ENCODE assay signal across 20 cellular contexts in genomic region chr1:219726480-219727272, GRCh38.
DNase-seq lines count a peak whose midpoint lies in the region; ATAC-seq, FAIRE-seq and TF ChIP-seq lines count a peak whose summit lies in the region.
"Had no signal": no experiment of that assay in that cellular context is flagged by ENCODE, and none has a peak within 500 bp of the region (broad histone marks: within the 10 kb centered on the region; RNA-seq: fewer than 3 reads in every experiment).

No MANE protein-coding gene starts in this region.

- WGBS in HepG2 (ENCODE audit: low lambda C conversion rate) = 0% methylated on average over 1 of the region's 1 CpG
- 81% methylated on average over 1 of the region's 1 CpG for WGBS in right lobe of liver (ENCODE audit: insufficient coverage, low coverage, low lambda C conversion rate, missing lambda C conversion rate)

- CTCF ChIA-PET in HepG2 (lab: Yijun Ruan, JAX; ENCODE audit: low intra/inter-chr PET ratio, low total read pairs) = no interaction called here
- CTCF ChIA-PET in OCI-LY7 (lab: Charles Lee; ENCODE audit: unreplicated experiment) = no interaction called here

- BruUV-seq in HepG2 (replicated peaks; lab: Mats Ljungman, UMichigan) (no TSS peak), OCI-LY7 (replicated peaks; lab: Mats Ljungman, UMichigan) (no TSS peak)

- peaks cover 12 to 19% of the 10 kb centered on the region in 2 donors for H3K9me3 Mint-ChIP-seq in natural killer cell
- peaks cover 20% of the 10 kb centered on the region for H3K9me3 Mint-ChIP-seq in activated CD4-positive, alpha-beta T cell treated with anti-CD3 and anti-CD28 coated beads, Interleukin-2, amount 10 ng/mL, durations not matched to agents 24 days and 14 days

- intact Hi-C loops in HepG2 (cut with micrococcal nuclease; ENCODE audit: unreplicated experiment) (no loop called here), right lobe of liver (cut with DNase I) (no loop called here), OCI-LY7 (cut with micrococcal nuclease; ENCODE audit: unreplicated experiment) (no loop called here), natural killer cell (cut with micrococcal nuclease) (no loop called here)
- intact Hi-C loops in activated CD4-positive, alpha-beta T cell treated with anti-CD3 and anti-CD28 coated beads, Interleukin-2, amount 10 ng/mL, durations not matched to agents 24 days and 14 days (cut with micrococcal nuclease) = no loop called here

- H2AFZ ChIP-seq in HepG2 (ENCODE audit: low read length) (no peak overlapping the region), OCI-LY7 (ENCODE audit: low read length) (no peak overlapping the region)
- H2AFZ ChIP-seq: GM23248 had no signal

- no peak for TF ChIP-seq EP300 in HepG2 (IDR thresholded peaks at IDR 0.05; ENCODE audit: low read depth in 2 of 2, low read length in 2 of 2)
- no peak for TF ChIP-seq EP300 in HepG2 (CRISPR knock-in tag; IDR thresholded peaks at IDR 0.05; ENCODE audit: borderline replicate concordance)

- TF ChIP-seq RAD21 in HepG2 (CRISPR knock-in tag; IDR thresholded peaks at IDR 0.05) = no peak

- H3K9ac ChIP-seq in HepG2 (ENCODE audit: insufficient read depth, low read depth, low read length) (no peak overlapping the region), adipocyte (ENCODE audit: low read length) (no peak overlapping the region)
- H3K9ac ChIP-seq: GM23248 had no signal

- H3K79me2 ChIP-seq in HepG2 (ENCODE audit: insufficient read depth, low read length) (no peaks in the 10 kb centered on the region), OCI-LY7 (ENCODE audit: insufficient read depth, low read depth, low read length) (no peaks in the 10 kb centered on the region)

- H3K4me3 ChIP-seq in HepG2 (replicated peaks in 1 of 3; ENCODE audit: insufficient read depth in 1 of 3, low read depth in 2 of 3, low read length in 3 of 3) (no peak overlapping the region), right lobe of liver (no peak overlapping the region), OCI-LY7 (ENCODE audit: low read depth, low read length, poor library complexity, severe bottlenecking) (no peak overlapping the region), adipocyte (ENCODE audit: low read length) (no peak overlapping the region)
- H3K4me3 ChIP-seq: GM12878, GM23248 had no signal

- in situ Hi-C loops in HepG2 (cut with HindIII; ENCODE audit: extremely low pct_ligation_motif_present, low pct_unique_long_range_greater_than_20kb) = no loop called here

- DNase-seq in HepG2 (ENCODE audit: low spot score) (no peak), right lobe of liver (no peak), OCI-LY7 (ENCODE audit: low spot score) (peak; percentile 1), adipocyte (ENCODE audit: low read depth) (peak; percentile 9), natural killer cell (no peak)
- no peak for DNase-seq in activated CD4-positive, alpha-beta T cell treated with anti-CD3 and anti-CD28 coated beads, Interleukin-2, amount 10 ng/mL, durations not matched to agents 24 days and 14 days
- DNase-seq: C1 segment of cervical spinal cord; Calu3; CD4-positive, alpha-beta memory T cell; COR-L47; DMS79; EL; GDM1; GM23248; H9; HFFc6 had no signal

- H3K4me1 Mint-ChIP-seq in natural killer cell = no peaks in the 10 kb centered on the region
- no peaks in the 10 kb centered on the region for H3K4me1 Mint-ChIP-seq in activated CD4-positive, alpha-beta T cell treated with anti-CD3 and anti-CD28 coated beads, Interleukin-2, amount 10 ng/mL, durations not matched to agents 24 days and 14 days
- H3K4me1 Mint-ChIP-seq: CD4-positive, alpha-beta memory T cell; H9 had no signal

- H3K27me3 ChIP-seq in HepG2 (ENCODE audit: control insufficient read depth in 1 of 2, insufficient read depth in 2 of 2, low read length in 2 of 2) (no peaks in the 10 kb centered on the region), right lobe of liver (no peaks in the 10 kb centered on the region), adipocyte (replicated peaks; ENCODE audit: control insufficient read depth, insufficient read depth, low read length) (no peaks in the 10 kb centered on the region)

- ATAC-seq in HepG2 (no peak), right lobe of liver (no peak), natural killer cell (no peak)
- ATAC-seq: GM12878, HCT116 had no signal

- H3K36me3 ChIP-seq in HepG2 (replicated peaks in 1 of 2; ENCODE audit: control insufficient read depth in 1 of 2, insufficient read depth in 2 of 2, low read length in 2 of 2) (no peaks in the 10 kb centered on the region), right lobe of liver (no peaks in the 10 kb centered on the region), OCI-LY7 (ENCODE audit: insufficient read depth, low read length) (no peaks in the 10 kb centered on the region), adipocyte (ENCODE audit: control insufficient read depth, insufficient read depth, low read length, severe bottlenecking) (no peaks in the 10 kb centered on the region)

- no peaks in the 10 kb centered on the region for H3K27me3 Mint-ChIP-seq in natural killer cell (ENCODE audit: low read depth in 2 of 2)
- H3K27me3 Mint-ChIP-seq in activated CD4-positive, alpha-beta T cell treated with anti-CD3 and anti-CD28 coated beads, Interleukin-2, amount 10 ng/mL, durations not matched to agents 24 days and 14 days = no peaks in the 10 kb centered on the region
- H3K27me3 Mint-ChIP-seq: CD4-positive, alpha-beta memory T cell had no signal

- peaks cover 19% of the 10 kb centered on the region for H3K9me3 ChIP-seq in HepG2 (ENCODE audit: low read length)
- peaks cover 0 to 8% (median 0%) of the 10 kb centered on the region in 4 donors for H3K9me3 ChIP-seq in right lobe of liver
- peaks cover 6% of the 10 kb centered on the region; the same call in 1 of the 2 replicates for H3K9me3 ChIP-seq in OCI-LY7 (ENCODE audit: low read length)
- H3K9me3 ChIP-seq in adipocyte (ENCODE audit: control insufficient read depth, low read length) = peaks cover 24% of the 10 kb centered on the region

- no peak overlapping the region for H3K27ac Mint-ChIP-seq in natural killer cell
- no peak overlapping the region for H3K27ac Mint-ChIP-seq in activated CD4-positive, alpha-beta T cell treated with anti-CD3 and anti-CD28 coated beads, Interleukin-2, amount 10 ng/mL, durations not matched to agents 24 days and 14 days
- H3K27ac Mint-ChIP-seq: CD4-positive, alpha-beta memory T cell; H9; HFFc6 had no signal

- no peak for FAIRE-seq in HepG2 (lab: Jason Lieb, UNC)
- FAIRE-seq: GM12878, GM19239, H1 had no signal

- H4K20me1 ChIP-seq in HepG2 (ENCODE audit: insufficient read depth, low read length) = no peaks in the 10 kb centered on the region
- H4K20me1 ChIP-seq in OCI-LY7 (ENCODE audit: insufficient read depth, low read length) = no peaks in the 10 kb centered on the region

- no peaks in the 10 kb centered on the region for H3K4me1 ChIP-seq in HepG2 (ENCODE audit: insufficient read depth, low read length)
- H3K4me1 ChIP-seq in right lobe of liver = no peaks in the 10 kb centered on the region
- no peaks in the 10 kb centered on the region for H3K4me1 ChIP-seq in OCI-LY7 (ENCODE audit: insufficient read depth, low read length, poor library complexity, severe bottlenecking)
- no peaks in the 10 kb centered on the region for H3K4me1 ChIP-seq in adipocyte (ENCODE audit: control insufficient read depth, insufficient read depth, low read length)

- no peak overlapping the region for H3K4me3 Mint-ChIP-seq in natural killer cell
- no peak overlapping the region for H3K4me3 Mint-ChIP-seq in activated CD4-positive, alpha-beta T cell treated with anti-CD3 and anti-CD28 coated beads, Interleukin-2, amount 10 ng/mL, durations not matched to agents 24 days and 14 days
- H3K4me3 Mint-ChIP-seq: CD4-positive, alpha-beta memory T cell; H9; HFFc6 had no signal

- POLR2A ChIA-PET in HepG2 (lab: Yijun Ruan, JAX) = no interaction called here
- POLR2A ChIA-PET in OCI-LY7 (lab: Charles Lee) = no interaction called here

- H3K9me2 ChIP-seq in OCI-LY7 (ENCODE audit: insufficient read depth, low read length) = no peaks in the 10 kb centered on the region

- H3K4me2 ChIP-seq in HepG2 (ENCODE audit: low read depth, low read length) (no peak overlapping the region), OCI-LY7 (ENCODE audit: low read length) (no peak overlapping the region)

- no peak for TF ChIP-seq POLR2A in HepG2 (IDR thresholded peaks at IDR 0.05; ENCODE audit: insufficient read depth in 1 of 2, low read depth in 2 of 2, low read length in 2 of 2)
- no peak for TF ChIP-seq POLR2A in right lobe of liver (IDR thresholded peaks at IDR 0.05)

- no peaks in the 10 kb centered on the region for H3K36me3 Mint-ChIP-seq in natural killer cell
- H3K36me3 Mint-ChIP-seq in activated CD4-positive, alpha-beta T cell treated with anti-CD3 and anti-CD28 coated beads, Interleukin-2, amount 10 ng/mL, durations not matched to agents 24 days and 14 days (ENCODE audit: low read depth) = no peaks in the 10 kb centered on the region

- H3K27ac ChIP-seq in HepG2 (ENCODE audit: extremely low read length, insufficient read depth, low read length) = no peak overlapping the region
- no peak overlapping the region for H3K27ac ChIP-seq in right lobe of liver
- H3K27ac ChIP-seq in OCI-LY7 (ENCODE audit: low read depth, low read length, poor library complexity, severe bottlenecking) = no peak overlapping the region
- H3K27ac ChIP-seq: GM23248 had no signal

- TF ChIP-seq CTCF in HepG2 (CRISPR knock-in tag; IDR thresholded peaks at IDR 0.05) = no peak
- TF ChIP-seq CTCF in right lobe of liver (IDR thresholded peaks at IDR 0.05) = no peak
- no peak for TF ChIP-seq CTCF in OCI-LY7 (conservative IDR thresholded peaks at IDR 0.05; ENCODE audit: low read length)
- no peak for TF ChIP-seq CTCF in natural killer cell (IDR thresholded peaks at IDR 0.05)

TF ChIP-seq in HepG2, 621 proteins besides CTCF, POLR2A, EP300 and RAD21:
- TF ChIP-seq ZNF136 (CRISPR knock-in tag; IDR thresholded peaks at IDR 0.05; ENCODE audit: low read depth) (peak; percentile 87; the same call in 1 of the 2 replicates), RNF219 (CRISPR knock-in tag; IDR thresholded peaks at IDR 0.05) (no peak)

Comparison
In these comparisons a context has a peak if more than half of its experiments do, and no peak if none do; other contexts are left out.
1. DNase-seq: peak in OCI-LY7 (single experiment) and adipocyte (single experiment); none in HepG2 (single experiment), right lobe of liver (0 of 3), natural killer cell (single experiment) and activated CD4-positive, alpha-beta T cell treated with anti-CD3 and anti-CD28 coated beads, Interleukin-2, amount 10 ng/mL, durations not matched to agents 24 days and 14 days (single experiment).